Comparison of ENCODE assay signal across 2 cellular contexts in genomic region chr6:14193524-14193923, GRCh38.
A peak's percentile ranks its signal among the peaks of the same experiment; 100 is the strongest.
TF ChIP-seq lines count a peak whose summit lies in the region.

No MANE protein-coding gene starts in this region.

TF ChIP-seq in HEK293, 187 proteins besides CTCF, POLR2A, EP300 and RAD21 (continued from another document):
- TF ChIP-seq ZNF354C (tag by site-specific recombination; IDR thresholded peaks at IDR 0.05; ENCODE audit: borderline replicate concordance, low read depth) = no peak
- TF ChIP-seq ZNF18 (tag by site-specific recombination; IDR thresholded peaks at IDR 0.05) = no peak
- no peak for TF ChIP-seq ZNF169 (tag by site-specific recombination; IDR thresholded peaks at IDR 0.05)
- TF ChIP-seq INSM2 (tag by site-specific recombination; IDR thresholded peaks at IDR 0.05) = no peak
- TF ChIP-seq ZNF501 (tag by site-specific recombination; IDR thresholded peaks at IDR 0.05) = no peak
- TF ChIP-seq ZNF677 (tag by site-specific recombination; IDR thresholded peaks at IDR 0.05) = no peak
- peak; percentile 57 for TF ChIP-seq GLIS1 (tag by site-specific recombination; IDR thresholded peaks at IDR 0.05)

TF ChIP-seq in H1, 55 proteins besides CTCF, POLR2A, EP300 and RAD21 (continued from another document):
- no peak for TF ChIP-seq SIRT6 (IDR thresholded peaks at IDR 0.05; ENCODE audit: low read length)
- no peak for TF ChIP-seq USF2 (IDR thresholded peaks at IDR 0.05; ENCODE audit: low read length)
- TF ChIP-seq SIN3A (conservative IDR thresholded peaks at IDR 0.05 in 1 of 2, IDR thresholded peaks at IDR 0.05 in 1 of 2; ENCODE audit: low read depth in 1 of 2, low read length in 2 of 2) = no peak
- no peak for TF ChIP-seq CHD1 (IDR thresholded peaks at IDR 0.05; ENCODE audit: low read depth, low read length)
- TF ChIP-seq PHF8 (conservative IDR thresholded peaks at IDR 0.05; ENCODE audit: low read depth, low read length) = no peak
- no peak for TF ChIP-seq E2F6 (IDR thresholded peaks at IDR 0.05)
- TF ChIP-seq POU5F1 (IDR thresholded peaks at IDR 0.05; ENCODE audit: low read depth, low read length) = no peak
- TF ChIP-seq TBP (IDR thresholded peaks at IDR 0.05; ENCODE audit: low read depth, low read length) = no peak
- no peak for TF ChIP-seq JUND (IDR thresholded peaks at IDR 0.05; ENCODE audit: low read length)
- no peak for TF ChIP-seq SP1 (IDR thresholded peaks at IDR 0.05; ENCODE audit: low read depth, low read length)
- no peak for TF ChIP-seq HDAC6 (IDR thresholded peaks at IDR 0.05; ENCODE audit: low read depth, low read length)
TF ChIP-seq in H1: peak in this region for 0.
